Comparison of ENCODE assay signal across 9 cellular contexts in genomic region chr11:67293090-67293489, GRCh38. TPM values are rescaled to one million over a fixed set of nuclear protein-coding genes. Genes with fewer than 3 reads are reported as not detected.
DNase-seq lines count a peak whose midpoint lies in the region; ATAC-seq, FAIRE-seq and TF ChIP-seq lines count a peak whose summit lies in the region.
"Had no signal": no experiment of that assay in that cellular context is flagged by ENCODE, and none has a peak within 500 bp of the region (broad histone marks: within the 10 kb centered on the region; RNA-seq: fewer than 3 reads in every experiment).

No MANE protein-coding gene starts in this region.

- in situ Hi-C loops in K562 (cut with MboI): no loop called here

- TF ChIP-seq POLR2A in K562 (conservative IDR thresholded peaks at IDR 0.05): no peak

- no peak for TF ChIP-seq CTCF in K562 (IDR thresholded peaks at IDR 0.05 in 2 of 3, conservative IDR thresholded peaks at IDR 0.05 in 1 of 3; ENCODE audit: insufficient read depth in 2 of 3, low read depth in 1 of 3, low read length in 3 of 3)

- BruUV-seq in K562 (replicated peaks; lab: Mats Ljungman, UMichigan): no TSS peak

- peaks cover 1 to 29% of the 10 kb centered on the region in 2 experiments; a peak in 4 of 5 replicates for H3K4me1 ChIP-seq in K562 (replicated peaks in 1 of 2; ENCODE audit: control insufficient read depth in 2 of 2, insufficient read depth in 2 of 2, low read length in 2 of 2)

- no peaks in the 10 kb centered on the region for H4K20me1 ChIP-seq in K562 (replicated peaks; ENCODE audit: control insufficient read depth, insufficient read depth, low read length)

- no peak overlapping the region for H3K4me2 ChIP-seq in K562 (ENCODE audit: insufficient read depth, low read length)
- H3K4me2 ChIP-seq: KMS-11 had no signal

- DNase-seq in COR-L47 (lab: John Stamatoyannopoulos, UW) (peak; percentile 18), LHCN-M2 (ENCODE audit: low read depth) (peak; percentile 87), K562 (ENCODE audit: extremely low read depth in 1 of 4, low spot score in 3 of 4) (no peak), myocyte (ENCODE audit: low read depth) (peak; percentile 64), SHP77 (lab: John Stamatoyannopoulos, UW) (no peak), left lobe of liver (ENCODE audit: low spot score) (no peak), MV-4-11 (lab: John Stamatoyannopoulos, UW) (no peak)
- DNase-seq: amniotic stem cell had no signal

- CTCF ChIA-PET in K562 (lab: Yijun Ruan, JAX; ENCODE audit: low intra/inter-chr PET ratio): no interaction called here

- peaks cover 15% of the 10 kb centered on the region for H3K79me2 ChIP-seq in K562 (ENCODE audit: control insufficient read depth, insufficient read depth, low read length)

- H3K4me3 ChIP-seq in K562: no peak overlapping the region

- WGBS in K562 (ENCODE audit: insufficient coverage, low coverage, missing lambda C conversion rate): 53% methylated on average over 3 of the region's 3 CpGs

- peak; percentile 35 for FAIRE-seq in K562 (lab: Jason Lieb, UNC)

- intact Hi-C loops in K562 (cut with micrococcal nuclease): no loop called here

- POLR2A ChIA-PET in K562 (lab: Yijun Ruan, JAX): interaction anchor here (0.8 to 1.1 kb wide), 2 partner anchors 12 to 16 kb away, joined by 3 read pairs; no protein-coding TSS in a partner anchor

- TF ChIP-seq EP300 in K562 (IDR thresholded peaks at IDR 0.05; ENCODE audit: low read length): no peak

- peaks cover 9% of the 10 kb centered on the region; the same call in 1 of the 2 replicates for H3K9me3 ChIP-seq in K562 (replicated peaks; ENCODE audit: control insufficient read depth, insufficient read depth, low read depth, low read length)

- TF ChIP-seq RAD21 in K562 (CRISPR knock-in tag; conservative IDR thresholded peaks at IDR 0.05 in 1 of 2, IDR thresholded peaks at IDR 0.05 in 1 of 2): no peak

- H3K9me1 ChIP-seq in K562 (ENCODE audit: control insufficient read depth, insufficient read depth, low read length): no peaks in the 10 kb centered on the region

- peaks cover 60% of the 10 kb centered on the region; the same call in 2 of the 3 replicates for H3K36me3 ChIP-seq in K562 (ENCODE audit: control insufficient read depth, insufficient read depth, low read length)

- H3K9ac ChIP-seq in K562 (ENCODE audit: insufficient read depth in 1 of 2, low read depth in 2 of 2, low read length in 2 of 2): no peak overlapping the region
- H3K9ac ChIP-seq: KMS-11 had no signal

- ATAC-seq in K562: no peak
- ATAC-seq in left lobe of liver: no peak

- no peak overlapping the region for H2AFZ ChIP-seq in K562 (ENCODE audit: low read depth, low read length)

- H3K27ac ChIP-seq in K562 (ENCODE audit: extremely low read depth, low read depth, low read length): no peak overlapping the region
- H3K27ac ChIP-seq: KMS-11 had no signal

- no peaks in the 10 kb centered on the region for H3K27me3 ChIP-seq in K562 (ENCODE audit: control insufficient read depth in 2 of 2, insufficient read depth in 2 of 2, low read length in 2 of 2)

TF ChIP-seq in K562, 482 proteins besides CTCF, POLR2A, EP300 and RAD21 (continues in another document):
- TF ChIP-seq ZNF717 (CRISPR knock-in tag; IDR thresholded peaks at IDR 0.05): no peak
- TF ChIP-seq ZBTB7A (IDR thresholded peaks at IDR 0.05; ENCODE audit: borderline replicate concordance, control insufficient read depth, low read depth, low read length): no peak
- TF ChIP-seq ARNT (IDR thresholded peaks at IDR 0.05): no peak
- TF ChIP-seq FOSL1 (tag; conservative IDR thresholded peaks at IDR 0.05): 0 out of 2 replicates have a peak, but pooled peaks have one; percentile 19
- peak; percentile 76 for TF ChIP-seq NFIC (IDR thresholded peaks at IDR 0.05)
- no peak for TF ChIP-seq PTTG1 (tag; IDR thresholded peaks at IDR 0.05; ENCODE audit: low read depth)
- TF ChIP-seq NELFE (IDR thresholded peaks at IDR 0.05; ENCODE audit: insufficient read depth, insufficient read length): no peak
- TF ChIP-seq, protein P1, sequence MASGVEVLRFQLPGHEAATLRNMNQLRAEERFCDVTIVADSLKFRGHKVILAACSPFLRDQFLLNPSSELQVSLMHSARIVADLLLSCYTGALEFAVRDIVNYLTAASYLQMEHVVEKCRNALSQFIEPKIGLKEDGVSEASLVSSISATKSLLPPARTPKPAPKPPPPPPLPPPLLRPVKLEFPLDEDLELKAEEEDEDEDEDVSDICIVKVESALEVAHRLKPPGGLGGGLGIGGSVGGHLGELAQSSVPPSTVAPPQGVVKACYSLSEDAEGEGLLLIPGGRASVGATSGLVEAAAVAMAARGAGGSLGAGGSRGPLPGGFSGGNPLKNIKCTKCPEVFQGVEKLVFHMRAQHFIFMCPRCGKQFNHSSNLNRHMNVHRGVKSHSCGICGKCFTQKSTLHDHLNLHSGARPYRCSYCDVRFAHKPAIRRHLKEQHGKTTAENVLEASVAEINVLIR (CRISPR knock-in tag; IDR thresholded peaks at IDR 0.05): no peak
- TF ChIP-seq MEIS2 (IDR thresholded peaks at IDR 0.05; ENCODE audit: partially characterized antibody): peak; percentile 8

RNA-seq across cellular contexts. Expression of gene ANKRD13D, which starts 4.0 kb away (rescaled TPM):
- total RNA-seq in LHCN-M2 (2014; rRNA removed) (31.3 and 42.1 TPM in 2 replicates), K562 (2014; rRNA removed) (28.6 and 30.5 TPM in 2 replicates), K562 (2014; rRNA removed; fragmentation: Illumina TruSeq; extraction: Trizol) (5.3 and 7.9 TPM in 2 replicates), K562 (2015; rRNA removed; fragmentation: Illumina TruSeq; extraction: Trizol) (19.6 and 25.1 TPM in 2 replicates), K562 (2021) (37.3 and 40.9 TPM in 2 replicates), myocyte (18.6 and 24.5 TPM in 2 replicates), left lobe of liver (9.8 TPM)
- 19.6 TPM for polyA plus RNA-seq in LHCN-M2 (2012)
- total RNA-seq in K562 (2011; cell fraction: chromatin; rRNA removed; ENCODE audit: low replicate concordance): 105 and 289 TPM in 2 replicates
- total RNA-seq in K562 (2011; cell fraction: nucleolus; rRNA removed): 185 and 212 TPM in 2 replicates
- 120 and 126 TPM in 2 replicates for total RNA-seq in K562 (2011; cell fraction: nucleoplasm; rRNA removed)
- polyA plus RNA-seq in K562 (2011; rRNA removed) (22.4 and 36.6 TPM in 2 replicates), K562 (2014; fragmentation: Illumina TruSeq; extraction: Trizol) (15.8 and 20.8 TPM in 2 replicates), K562 (2014; fragmentation: Nextera tagmentation; extraction: Ambion mirVana) (1 to 10 TPM in 1 of 2 experiments, under 1 TPM in 1; 0.94 to 1.9 TPM), K562 (2014; rRNA removed) (38.8 and 40.8 TPM in 2 replicates)
- polyA plus RNA-seq in K562 (2011; cell fraction: cytosol; rRNA removed): 28.9 and 46.9 TPM in 2 replicates
- 147 and 217 TPM in 2 replicates for polyA plus RNA-seq in K562 (2011; cell fraction: nucleus; rRNA removed)
- polyA plus RNA-seq in K562 (2012): 22.5 and 55.8 TPM in 2 replicates
- 9.5 and 12.1 TPM in 2 replicates for polyA minus RNA-seq in K562 (2011; rRNA and poly(A)+ RNA removed)
- polyA minus RNA-seq in K562 (2011; cell fraction: cytosol; rRNA and poly(A)+ RNA removed): 10.6 and 13.5 TPM in 2 replicates
- polyA minus RNA-seq in K562 (2011; cell fraction: nucleus; rRNA and poly(A)+ RNA removed): 54.4 and 59.6 TPM in 2 replicates
- polyA plus RNA-seq in myocyte (2012): 34.4 TPM

RNA-seq across cellular contexts. Expression of gene SSH3, which starts 10.2 kb away (rescaled TPM):
- total RNA-seq in LHCN-M2 (2014; rRNA removed): 10.8 and 19.0 TPM in 2 replicates
- 19.9 TPM for polyA plus RNA-seq in LHCN-M2 (2012)
- 1.5 and 6.8 TPM in 2 replicates for total RNA-seq in K562 (2011; cell fraction: chromatin; rRNA removed; ENCODE audit: low replicate concordance)
- 2.8 and 3.3 TPM in 2 replicates for total RNA-seq in K562 (2011; cell fraction: nucleolus; rRNA removed)
- total RNA-seq in K562 (2011; cell fraction: nucleoplasm; rRNA removed): 0.92 and 1.3 TPM in 2 replicates
- 0.12 and 0.27 TPM in 2 replicates for total RNA-seq in K562 (2014; rRNA removed)
- not detected in 2 replicates for total RNA-seq in K562 (2014; rRNA removed; fragmentation: Illumina TruSeq; extraction: Trizol)
- total RNA-seq in K562 (2015; rRNA removed; fragmentation: Illumina TruSeq; extraction: Trizol): 0.14 and 0.68 TPM in 2 replicates
- 1.0 and 1.5 TPM in 2 replicates for total RNA-seq in K562 (2021)
- 0.07 and 0.88 TPM in 2 replicates for polyA plus RNA-seq in K562 (2011; rRNA removed)
- polyA plus RNA-seq in K562 (2011; cell fraction: cytosol; rRNA removed): 0.12 and 0.39 TPM in 2 replicates
- polyA plus RNA-seq in K562 (2011; cell fraction: nucleus; rRNA removed): 1.3 and 3.4 TPM in 2 replicates
- 1.3 and 1.4 TPM in 2 replicates for polyA plus RNA-seq in K562 (2012)
- 0.19 and 0.24 TPM in 2 replicates for polyA plus RNA-seq in K562 (2014; fragmentation: Illumina TruSeq; extraction: Trizol)
- not detected for polyA plus RNA-seq in K562 (2014; fragmentation: Nextera tagmentation; extraction: Ambion mirVana)
- 0.24 and 0.90 TPM in 2 replicates for polyA plus RNA-seq in K562 (2014; rRNA removed)
- polyA minus RNA-seq in K562 (2011; rRNA and poly(A)+ RNA removed): 0.09 TPM in 1 of 2 replicates, not detected in the other
- polyA minus RNA-seq in K562 (2011; cell fraction: cytosol; rRNA and poly(A)+ RNA removed): 0.48 TPM in 1 of 2 replicates, not detected in the other
- polyA minus RNA-seq in K562 (2011; cell fraction: nucleus; rRNA and poly(A)+ RNA removed): 0.89 and 1.5 TPM in 2 replicates
- total RNA-seq in myocyte: 17.7 and 18.3 TPM in 2 replicates
- 18.2 TPM for polyA plus RNA-seq in myocyte (2012)
- total RNA-seq in left lobe of liver: 18.2 TPM

RNA-seq across cellular contexts. Expression of gene GRK2, which starts 26.8 kb away (rescaled TPM):
- total RNA-seq in LHCN-M2 (2014; rRNA removed) (62.6 and 69.3 TPM in 2 replicates), K562 (2014; rRNA removed) (83.1 and 97.8 TPM in 2 replicates), K562 (2014; rRNA removed; fragmentation: Illumina TruSeq; extraction: Trizol) (27.8 and 41.7 TPM in 2 replicates), K562 (2015; rRNA removed; fragmentation: Illumina TruSeq; extraction: Trizol) (40.6 and 42.2 TPM in 2 replicates), K562 (2021) (93.3 and 95.3 TPM in 2 replicates), myocyte (101 TPM in 2 replicates), left lobe of liver (29.0 TPM)
- polyA plus RNA-seq in LHCN-M2 (2012): 33.9 TPM
- 64.7 and 214 TPM in 2 replicates for total RNA-seq in K562 (2011; cell fraction: chromatin; rRNA removed; ENCODE audit: low replicate concordance)
- 185 and 206 TPM in 2 replicates for total RNA-seq in K562 (2011; cell fraction: nucleolus; rRNA removed)
- 62.7 and 78.2 TPM in 2 replicates for total RNA-seq in K562 (2011; cell fraction: nucleoplasm; rRNA removed)
- polyA plus RNA-seq in K562 (2011; rRNA removed) (63.4 and 98.5 TPM in 2 replicates), K562 (2014; fragmentation: Illumina TruSeq; extraction: Trizol) (56.5 and 65.3 TPM in 2 replicates), K562 (2014; fragmentation: Nextera tagmentation; extraction: Ambion mirVana) (under 1 TPM; 0.24 to 0.82 TPM), K562 (2014; rRNA removed) (95.8 and 96.0 TPM in 2 replicates)
- polyA plus RNA-seq in K562 (2011; cell fraction: cytosol; rRNA removed): 70.8 and 122 TPM in 2 replicates
- polyA plus RNA-seq in K562 (2011; cell fraction: nucleus; rRNA removed): 259 and 262 TPM in 2 replicates
- 87.6 and 130 TPM in 2 replicates for polyA plus RNA-seq in K562 (2012)
- polyA minus RNA-seq in K562 (2011; rRNA and poly(A)+ RNA removed): 36.9 and 61.5 TPM in 2 replicates
- 89.3 and 92.9 TPM in 2 replicates for polyA minus RNA-seq in K562 (2011; cell fraction: cytosol; rRNA and poly(A)+ RNA removed)
- 57.5 and 75.9 TPM in 2 replicates for polyA minus RNA-seq in K562 (2011; cell fraction: nucleus; rRNA and poly(A)+ RNA removed)
- polyA plus RNA-seq in myocyte (2012): 56.3 TPM

Comparison
In these comparisons a context has a peak if more than half of its experiments do, and no peak if none do; other contexts are left out.
1. DNase-seq: peak in COR-L47 (single experiment), LHCN-M2 (single experiment) and myocyte (single experiment); none in K562 (0 of 4), SHP77 (0 of 2), left lobe of liver (single experiment) and MV-4-11 (single experiment).